In genomic region chr9:76634356-76635054, GRCh38 we compare ENCODE assay signal across 10 cellular contexts.
DNase-seq lines count a peak whose midpoint lies in the region; TF ChIP-seq lines count a peak whose summit lies in the region.
"Had no signal": no experiment of that assay in that cellular context is flagged by ENCODE, and none has a peak within 500 bp of the region (broad histone marks: within the 10 kb centered on the region; RNA-seq: fewer than 3 reads in every experiment).

No MANE protein-coding gene starts in this region.

- intact Hi-C loops in mammary epithelial cell (cut with micrococcal nuclease): loop anchor here (5.0 kb wide), 1 partner anchor 117 kb away; no protein-coding TSS in a partner anchor
- intact Hi-C loops in activated T-helper 2 cell treated with anti-CD3 and anti-CD28 coated beads, Interferon-gamma antibody, Interleukin-2, Interleukin-4, amounts not matched to agents 10 μg/mL and 5 μg/mL and 100 μg/mL, durations not matched to agents 14 hours and 24 hours and 36 hours (cut with micrococcal nuclease): no loop called here

- H3K27me3 ChIP-seq in mammary epithelial cell (ENCODE audit: insufficient read depth, low read length): no peaks in the 10 kb centered on the region

- H3K27me3 Mint-ChIP-seq in nephron progenitor cell (ENCODE audit: low read depth, poor library complexity): peaks cover 3% of the 10 kb centered on the region
- H3K27me3 Mint-ChIP-seq in activated T-helper 2 cell treated with anti-CD3 and anti-CD28 coated beads, Interferon-gamma antibody, Interleukin-2, Interleukin-4, amounts not matched to agents 10 μg/mL and 5 μg/mL and 100 μg/mL, durations not matched to agents 14 hours and 24 hours and 36 hours (ENCODE audit: low read depth): peaks cover 2% of the 10 kb centered on the region

- H3K4me3 Mint-ChIP-seq in nephron progenitor cell: no peak overlapping the region
- no peak overlapping the region for H3K4me3 Mint-ChIP-seq in activated T-helper 2 cell treated with anti-CD3 and anti-CD28 coated beads, Interferon-gamma antibody, Interleukin-2, Interleukin-4, amounts not matched to agents 10 μg/mL and 5 μg/mL and 100 μg/mL, durations not matched to agents 14 hours and 24 hours and 36 hours (ENCODE audit: low read depth)

- no peak overlapping the region for H3K9ac ChIP-seq in mammary epithelial cell (ENCODE audit: insufficient read depth, low read length)

- CTCF ChIA-PET in mammary epithelial cell (lab: Charles Lee; ENCODE audit: low non-redundant PET): no interaction called here

- no peak overlapping the region for H3K4me3 ChIP-seq in mammary epithelial cell (replicated peaks in 1 of 3; ENCODE audit: insufficient read depth in 1 of 3, low read depth in 2 of 3, low read length in 3 of 3)

- no peaks in the 10 kb centered on the region for H3K36me3 Mint-ChIP-seq in nephron progenitor cell (ENCODE audit: low read depth)
- no peaks in the 10 kb centered on the region for H3K36me3 Mint-ChIP-seq in activated T-helper 2 cell treated with anti-CD3 and anti-CD28 coated beads, Interferon-gamma antibody, Interleukin-2, Interleukin-4, amounts not matched to agents 10 μg/mL and 5 μg/mL and 100 μg/mL, durations not matched to agents 14 hours and 24 hours and 36 hours (ENCODE audit: low read depth)

- WGBS in mammary epithelial cell (ENCODE audit: low coverage, missing lambda C conversion rate): 94% methylated on average over 1 of the region's 1 CpG

- H3K4me1 ChIP-seq in mammary epithelial cell (ENCODE audit: insufficient read depth, low read length): peaks cover 18% of the 10 kb centered on the region

- no peaks in the 10 kb centered on the region for H3K79me2 ChIP-seq in mammary epithelial cell (ENCODE audit: insufficient read depth, low read length)

- DNase-seq in NCI-H1436 treated with DMSO at 0.1 percent for 48 hours (lab: John Stamatoyannopoulos, UW): peak; percentile 9
- DNase-seq in NCI-H1436 (lab: John Stamatoyannopoulos, UW): no peak
- DNase-seq in M059J (ENCODE audit: low read depth): peak; percentile 64
- DNase-seq in mammary epithelial cell: peak; percentile 63
- DNase-seq in pulmonary artery endothelial cell (ENCODE audit: low read depth, low spot score): peak; percentile 15
- no peak for DNase-seq in cerebellar nuclear complex (lab: John Stamatoyannopoulos, UW)
- DNase-seq in nephron progenitor cell: no peak
- DNase-seq in activated T-helper 2 cell treated with anti-CD3 and anti-CD28 coated beads, Interferon-gamma antibody, Interleukin-2, Interleukin-4, amounts not matched to agents 10 μg/mL and 5 μg/mL and 100 μg/mL, durations not matched to agents 14 hours and 24 hours and 36 hours (ENCODE audit: low spot score): no peak
- DNase-seq: aorta, T-helper 9 cell had no signal

- no peak overlapping the region for H3K27ac Mint-ChIP-seq in nephron progenitor cell
- H3K27ac Mint-ChIP-seq in activated T-helper 2 cell treated with anti-CD3 and anti-CD28 coated beads, Interferon-gamma antibody, Interleukin-2, Interleukin-4, amounts not matched to agents 10 μg/mL and 5 μg/mL and 100 μg/mL, durations not matched to agents 14 hours and 24 hours and 36 hours: no peak overlapping the region

- in situ Hi-C loops in mammary epithelial cell (cut with MboI; ENCODE audit: low sequenced_read_pairs in 2 of 2): no loop called here

- TF ChIP-seq CTCF in mammary epithelial cell (conservative IDR thresholded peaks at IDR 0.05 in 1 of 2, IDR thresholded peaks at IDR 0.05 in 1 of 2; ENCODE audit: extremely low read depth in 1 of 2, insufficient read depth in 1 of 2, low read depth in 1 of 2, low read length in 2 of 2): no peak
- no peak for TF ChIP-seq CTCF in nephron progenitor cell (IDR thresholded peaks at IDR 0.05)

- no peaks in the 10 kb centered on the region for H3K4me1 Mint-ChIP-seq in nephron progenitor cell
- peaks cover 17% of the 10 kb centered on the region for H3K4me1 Mint-ChIP-seq in activated T-helper 2 cell treated with anti-CD3 and anti-CD28 coated beads, Interferon-gamma antibody, Interleukin-2, Interleukin-4, amounts not matched to agents 10 μg/mL and 5 μg/mL and 100 μg/mL, durations not matched to agents 14 hours and 24 hours and 36 hours (ENCODE audit: low read depth)

- no peak overlapping the region for H2AFZ ChIP-seq in mammary epithelial cell (ENCODE audit: low read depth, low read length)

- no peak overlapping the region for H3K4me2 ChIP-seq in mammary epithelial cell (ENCODE audit: insufficient read depth, low read depth, low read length)

- dilution Hi-C loops in mammary epithelial cell (cut with HindIII; ENCODE audit: low sequenced_read_pairs): no loop called here

- H3K27ac ChIP-seq in mammary epithelial cell (ENCODE audit: insufficient read depth, low read depth, low read length): peak overlapping the region; percentile 32

- H3K9me3 Mint-ChIP-seq in nephron progenitor cell: no peaks in the 10 kb centered on the region
- no peaks in the 10 kb centered on the region for H3K9me3 Mint-ChIP-seq in activated T-helper 2 cell treated with anti-CD3 and anti-CD28 coated beads, Interferon-gamma antibody, Interleukin-2, Interleukin-4, amounts not matched to agents 10 μg/mL and 5 μg/mL and 100 μg/mL, durations not matched to agents 14 hours and 24 hours and 36 hours

- TSS peak; percentile 57 for BruUV-seq in mammary epithelial cell (replicated peaks; lab: Mats Ljungman, UMichigan)

- H4K20me1 ChIP-seq in mammary epithelial cell (ENCODE audit: insufficient read depth, low read length): no peaks in the 10 kb centered on the region

- H3K9me3 ChIP-seq in mammary epithelial cell (replicated peaks; ENCODE audit: insufficient read depth, low read length): no peaks in the 10 kb centered on the region

- H3K36me3 ChIP-seq in mammary epithelial cell (ENCODE audit: insufficient read depth, low read length): no peaks in the 10 kb centered on the region

Comparison
In these comparisons a context has a peak if more than half of its experiments do, and no peak if none do; other contexts are left out.
1. DNase-seq: peak in NCI-H1436 treated with DMSO at 0.1 percent for 48 hours (single experiment), M059J (single experiment), mammary epithelial cell (single experiment) and pulmonary artery endothelial cell (single experiment); none in NCI-H1436 (single experiment), cerebellar nuclear complex (0 of 2), nephron progenitor cell (single experiment) and activated T-helper 2 cell treated with anti-CD3 and anti-CD28 coated beads, Interferon-gamma antibody, Interleukin-2, Interleukin-4, amounts not matched to agents 10 μg/mL and 5 μg/mL and 100 μg/mL, durations not matched to agents 14 hours and 24 hours and 36 hours (single experiment).